In genomic region chr2:222653280-222653679, GRCh38 we compare ENCODE assay signal across 15 cellular contexts. TPM values are rescaled to one million over a fixed set of nuclear protein-coding genes. Genes with fewer than 3 reads are reported as not detected.
DNase-seq lines count a peak whose midpoint lies in the region; ATAC-seq, FAIRE-seq and TF ChIP-seq lines count a peak whose summit lies in the region.
"Had no signal": no experiment of that assay in that cellular context is flagged by ENCODE, and none has a peak within 500 bp of the region (broad histone marks: within the 10 kb centered on the region; RNA-seq: fewer than 3 reads in every experiment).

No MANE protein-coding gene starts in this region.

- no peaks in the 10 kb centered on the region for H3K27me3 Mint-ChIP-seq in activated naive CD4-positive, alpha-beta T cell treated with anti-CD3 and anti-CD28 coated beads, Interleukin-2, amount 50 U/mL, for 24 hours
- H3K27me3 Mint-ChIP-seq in stimulated activated memory B cell treated with anti-CD40 and anti-IgM and Interleukin-4, amounts not matched to agents 10 μg/mL and 1 μg/mL and 100 μg/mL, for 72 hours = no peaks in the 10 kb centered on the region

- POLR2A ChIA-PET in PC-9 (lab: Charles Lee; ENCODE audit: unreplicated experiment) (no interaction called here), K562 (lab: Yijun Ruan, JAX) (interaction anchor here (0.7 kb wide), 1 partner anchor 1013 kb away, joined by 4 read pairs; no protein-coding TSS in a partner anchor)

- H3K27ac Mint-ChIP-seq in activated naive CD4-positive, alpha-beta T cell treated with anti-CD3 and anti-CD28 coated beads, Interleukin-2, amount 50 U/mL, for 24 hours = peak overlapping the region; percentile 73
- no peak overlapping the region for H3K27ac Mint-ChIP-seq in stimulated activated memory B cell treated with anti-CD40 and anti-IgM and Interleukin-4, amounts not matched to agents 10 μg/mL and 1 μg/mL and 100 μg/mL, for 72 hours

- peak overlapping the region; percentile 84 for H3K4me3 Mint-ChIP-seq in activated naive CD4-positive, alpha-beta T cell treated with anti-CD3 and anti-CD28 coated beads, Interleukin-2, amount 50 U/mL, for 24 hours
- peak overlapping the region; percentile 5 for H3K4me3 Mint-ChIP-seq in stimulated activated memory B cell treated with anti-CD40 and anti-IgM and Interleukin-4, amounts not matched to agents 10 μg/mL and 1 μg/mL and 100 μg/mL, for 72 hours

- peaks cover 87% of the 10 kb centered on the region for H3K79me2 ChIP-seq in PC-9 (ENCODE audit: low read depth)
- peaks cover 79% of the 10 kb centered on the region for H3K79me2 ChIP-seq in K562 (ENCODE audit: control insufficient read depth, insufficient read depth, low read length)

- H3K4me1 Mint-ChIP-seq in activated naive CD4-positive, alpha-beta T cell treated with anti-CD3 and anti-CD28 coated beads, Interleukin-2, amount 50 U/mL, for 24 hours = peaks cover 64% of the 10 kb centered on the region
- peaks cover 55% of the 10 kb centered on the region for H3K4me1 Mint-ChIP-seq in stimulated activated memory B cell treated with anti-CD40 and anti-IgM and Interleukin-4, amounts not matched to agents 10 μg/mL and 1 μg/mL and 100 μg/mL, for 72 hours

- H3K36me3 ChIP-seq in PC-9 (ENCODE audit: low read depth) (peaks cover 18% of the 10 kb centered on the region), K562 (ENCODE audit: control insufficient read depth, insufficient read depth, low read length) (peaks cover 46% of the 10 kb centered on the region)

- no peaks in the 10 kb centered on the region for H3K9me3 ChIP-seq in PC-9 (ENCODE audit: insufficient read depth, low read depth)
- H3K9me3 ChIP-seq in K562 (replicated peaks; ENCODE audit: control insufficient read depth, insufficient read depth, low read depth, low read length) = no peaks in the 10 kb centered on the region
- H3K9me3 ChIP-seq: HAP-1 had no signal

- H3K36me3 Mint-ChIP-seq in activated naive CD4-positive, alpha-beta T cell treated with anti-CD3 and anti-CD28 coated beads, Interleukin-2, amount 50 U/mL, for 24 hours = peaks cover 17% of the 10 kb centered on the region
- H3K36me3 Mint-ChIP-seq in stimulated activated memory B cell treated with anti-CD40 and anti-IgM and Interleukin-4, amounts not matched to agents 10 μg/mL and 1 μg/mL and 100 μg/mL, for 72 hours = peaks cover 13% of the 10 kb centered on the region

- no peak for ATAC-seq in K562
- no peak for ATAC-seq in stimulated activated memory B cell treated with anti-CD40 and anti-IgM and Interleukin-4, amounts not matched to agents 10 μg/mL and 1 μg/mL and 100 μg/mL, for 72 hours
- no peak for ATAC-seq in HG02938 (IDR thresholded peaks at IDR 0.05; ENCODE audit: unreplicated experiment)

- H3K4me2 ChIP-seq in PC-9 (peak overlapping the region; percentile 73), K562 (ENCODE audit: insufficient read depth, low read length) (peak overlapping the region; percentile 15; the same call in 1 of the 2 replicates)

- H4K20me1 ChIP-seq in PC-9 (ENCODE audit: insufficient read depth) (peaks cover 36% of the 10 kb centered on the region; the same call in 1 of the 2 replicates), K562 (replicated peaks; ENCODE audit: control insufficient read depth, insufficient read depth, low read length) (no peaks in the 10 kb centered on the region)

- TF ChIP-seq EP300 in K562 (IDR thresholded peaks at IDR 0.05; ENCODE audit: low read length) = no peak

- peak overlapping the region; percentile 73 to 84; a peak in 3 of 4 replicates for H3K9ac ChIP-seq in K562 (ENCODE audit: insufficient read depth in 1 of 2, low read depth in 2 of 2, low read length in 2 of 2)

- peaks cover 8% of the 10 kb centered on the region for H3F3A ChIP-seq in PC-9 (ENCODE audit: insufficient read depth, low read depth)

- H3K27ac ChIP-seq in PC-9 (no peak overlapping the region), K562 (ENCODE audit: extremely low read depth, low read depth, low read length) (peak overlapping the region; percentile 25; the same call in 1 of the 3 replicates)

- no peak for DNase-seq in activated naive CD4-positive, alpha-beta T cell treated with Interleukin-2 at 50 U/mL for 16 hours
- DNase-seq in PC-9 (no peak), K562 (ENCODE audit: extremely low read depth in 1 of 4, low spot score in 3 of 4) (no peak), urothelium cell line (ENCODE audit: low spot score) (no peak), D721Med (ENCODE audit: insufficient read length, low spot score) (no peak)
- DNase-seq: activated CD4-positive, CD25-positive, alpha-beta regulatory T cell; mesenchymal stem cell; NCI-H1417 treated with DMSO at 0.1 percent for 48 hours had no signal

- no peak overlapping the region for H3K4me3 ChIP-seq in PC-9
- H3K4me3 ChIP-seq in K562 = no peak overlapping the region

- no TSS peak for BruUV-seq in PC-9 (replicated peaks; lab: Mats Ljungman, UMichigan)
- BruUV-seq in K562 (replicated peaks; lab: Mats Ljungman, UMichigan) = no TSS peak

- H3K9me1 ChIP-seq in K562 (ENCODE audit: control insufficient read depth, insufficient read depth, low read length) = no peaks in the 10 kb centered on the region

- H3K4me1 ChIP-seq in PC-9 (replicated peaks; ENCODE audit: insufficient read depth) (peaks cover 27% of the 10 kb centered on the region), K562 (replicated peaks in 1 of 2; ENCODE audit: control insufficient read depth in 2 of 2, insufficient read depth in 2 of 2, low read length in 2 of 2) (peaks cover 3 to 5% of the 10 kb centered on the region in 2 experiments; a peak in 3 of 5 replicates)

- H3K27me3 ChIP-seq in PC-9 (ENCODE audit: insufficient read depth, low read depth) (no peaks in the 10 kb centered on the region), K562 (ENCODE audit: control insufficient read depth in 2 of 2, insufficient read depth in 2 of 2, low read length in 2 of 2) (no peaks in the 10 kb centered on the region)

- no peaks in the 10 kb centered on the region for H3K9me3 Mint-ChIP-seq in activated naive CD4-positive, alpha-beta T cell treated with anti-CD3 and anti-CD28 coated beads, Interleukin-2, amount 50 U/mL, for 24 hours
- H3K9me3 Mint-ChIP-seq in stimulated activated memory B cell treated with anti-CD40 and anti-IgM and Interleukin-4, amounts not matched to agents 10 μg/mL and 1 μg/mL and 100 μg/mL, for 72 hours = no peaks in the 10 kb centered on the region

- in situ Hi-C loops in K562 (cut with MboI) = no loop called here

- no peaks in the 10 kb centered on the region for H3K9me2 ChIP-seq in PC-9 (ENCODE audit: insufficient read depth)

- FAIRE-seq in K562 (lab: Jason Lieb, UNC) (no peak), urothelium cell line (lab: Jason Lieb, UNC) (no peak), D721Med (lab: Jason Lieb, UNC) (no peak)
- FAIRE-seq: GM18507, HTR-8/SVneo had no signal

- CTCF ChIA-PET in PC-9 (lab: Charles Lee) (no interaction called here), K562 (lab: Yijun Ruan, JAX; ENCODE audit: low intra/inter-chr PET ratio) (no interaction called here)

- TF ChIP-seq CTCF in PC-9 (conservative IDR thresholded peaks at IDR 0.05) (no peak), K562 (IDR thresholded peaks at IDR 0.05 in 2 of 3, conservative IDR thresholded peaks at IDR 0.05 in 1 of 3; ENCODE audit: insufficient read depth in 2 of 3, low read depth in 1 of 3, low read length in 3 of 3) (no peak), D721Med (IDR thresholded peaks at IDR 0.05; ENCODE audit: insufficient read depth, missing control alignments) (no peak)

- TF ChIP-seq RAD21 in K562 (CRISPR knock-in tag; conservative IDR thresholded peaks at IDR 0.05 in 1 of 2, IDR thresholded peaks at IDR 0.05 in 1 of 2) = no peak

- intact Hi-C loops in PC-9 (cut with micrococcal nuclease; ENCODE audit: unreplicated experiment) = no loop called here
- intact Hi-C loops in K562 (cut with micrococcal nuclease) = no loop called here

- TF ChIP-seq POLR2A in K562 (conservative IDR thresholded peaks at IDR 0.05) = no peak

- H2AFZ ChIP-seq in PC-9 = no peak overlapping the region
- H2AFZ ChIP-seq in K562 (ENCODE audit: low read depth, low read length) = no peak overlapping the region

RNA-seq across cellular contexts. Expression of gene FARSB, which starts 2.6 kb away (rescaled TPM):
- total RNA-seq in PC-9 (2021) (37.5 and 50.2 TPM in 2 replicates), K562 (2014; rRNA removed) (26.6 and 28.3 TPM in 2 replicates), K562 (2014; rRNA removed; fragmentation: Illumina TruSeq; extraction: Trizol) (55.7 and 60.7 TPM in 2 replicates), K562 (2015; rRNA removed; fragmentation: Illumina TruSeq; extraction: Trizol) (50.9 and 54.2 TPM in 2 replicates), K562 (2021) (50.5 and 52.0 TPM in 2 replicates)
- 16.9 and 39.3 TPM in 2 replicates for total RNA-seq in K562 (2011; cell fraction: chromatin; rRNA removed; ENCODE audit: low replicate concordance)
- 8.2 and 12.2 TPM in 2 replicates for total RNA-seq in K562 (2011; cell fraction: nucleolus; rRNA removed)
- 16.1 and 23.5 TPM in 2 replicates for total RNA-seq in K562 (2011; cell fraction: nucleoplasm; rRNA removed)
- polyA plus RNA-seq in K562 (2011; rRNA removed) (61.6 and 90.1 TPM in 2 replicates), K562 (2014; fragmentation: Illumina TruSeq; extraction: Trizol) (86.3 and 101 TPM in 2 replicates), K562 (2014; fragmentation: Nextera tagmentation; extraction: Ambion mirVana) (100 to 1,000 TPM; 152 to 171 TPM), K562 (2014; rRNA removed) (54.0 and 64.9 TPM in 2 replicates)
- polyA plus RNA-seq in K562 (2011; cell fraction: cytosol; rRNA removed) = 30.8 and 38.2 TPM in 2 replicates
- polyA plus RNA-seq in K562 (2011; cell fraction: nucleus; rRNA removed) = 20.0 and 26.4 TPM in 2 replicates
- 33.7 and 59.6 TPM in 2 replicates for polyA plus RNA-seq in K562 (2012)
- polyA minus RNA-seq in K562 (2011; rRNA and poly(A)+ RNA removed) = 70.2 and 74.0 TPM in 2 replicates
- 19.7 and 32.9 TPM in 2 replicates for polyA minus RNA-seq in K562 (2011; cell fraction: cytosol; rRNA and poly(A)+ RNA removed)
- polyA minus RNA-seq in K562 (2011; cell fraction: nucleus; rRNA and poly(A)+ RNA removed) = 13.3 and 19.4 TPM in 2 replicates

RNA-seq across cellular contexts. Expression of gene MOGAT1, which starts 18.2 kb away (rescaled TPM):
- total RNA-seq in PC-9 (2021) (0.35 and 0.65 TPM in 2 replicates), K562 (2014; rRNA removed) (not detected in 2 replicates), K562 (2014; rRNA removed; fragmentation: Illumina TruSeq; extraction: Trizol) (not detected in 2 replicates), K562 (2015; rRNA removed; fragmentation: Illumina TruSeq; extraction: Trizol) (not detected in 2 replicates), K562 (2021) (not detected in 2 replicates)
- total RNA-seq in K562 (2011; cell fraction: chromatin; rRNA removed; ENCODE audit: low replicate concordance) = not detected in 2 replicates
- not detected in 2 replicates for total RNA-seq in K562 (2011; cell fraction: nucleolus; rRNA removed)
- not detected in 2 replicates for total RNA-seq in K562 (2011; cell fraction: nucleoplasm; rRNA removed)
- polyA plus RNA-seq in K562 (2011; rRNA removed) (not detected in 2 replicates), K562 (2014; fragmentation: Illumina TruSeq; extraction: Trizol) (not detected in 2 replicates), K562 (2014; fragmentation: Nextera tagmentation; extraction: Ambion mirVana) (not detected), K562 (2014; rRNA removed) (not detected in 2 replicates)
- polyA plus RNA-seq in K562 (2011; cell fraction: cytosol; rRNA removed) = not detected in 2 replicates
- not detected in 2 replicates for polyA plus RNA-seq in K562 (2011; cell fraction: nucleus; rRNA removed)
- polyA plus RNA-seq in K562 (2012) = not detected in 2 replicates
- polyA minus RNA-seq in K562 (2011; rRNA and poly(A)+ RNA removed) = not detected in 2 replicates
- polyA minus RNA-seq in K562 (2011; cell fraction: cytosol; rRNA and poly(A)+ RNA removed) = not detected in 2 replicates
- polyA minus RNA-seq in K562 (2011; cell fraction: nucleus; rRNA and poly(A)+ RNA removed) = not detected in 2 replicates
- total RNA-seq: pulmonary artery endothelial cell had no signal
